ENCODE assay signal across 19 cellular contexts in the genomic region with DNA sequence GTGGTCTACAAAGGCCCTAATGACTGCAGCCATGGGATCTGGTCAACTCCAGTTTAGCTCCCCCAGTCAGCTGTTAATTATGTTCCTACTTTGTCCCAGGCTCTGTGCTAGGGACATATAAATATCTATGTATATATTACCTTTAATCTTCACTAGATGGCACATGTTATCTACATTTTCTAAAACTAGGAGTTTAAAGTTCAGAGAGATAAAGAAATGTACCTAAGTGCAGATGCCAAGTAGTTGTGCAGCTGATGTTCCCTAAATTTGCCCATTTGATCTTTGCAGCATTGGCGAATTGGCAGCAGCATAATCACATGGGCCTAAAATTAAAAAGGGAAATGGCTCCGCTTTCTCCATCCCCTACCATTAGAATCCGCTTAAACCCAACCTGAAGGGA.
DNase-seq lines count a peak whose midpoint lies in the region; ATAC-seq and TF ChIP-seq lines count a peak whose summit lies in the region.
"Had no signal": no experiment of that assay in that cellular context is flagged by ENCODE, and none has a peak within 500 bp of the region (broad histone marks: within the 10 kb centered on the region; RNA-seq: fewer than 3 reads in every experiment).

No MANE protein-coding gene starts in this region.

- no peak overlapping the region for H3K4me3 ChIP-seq in mucosa of descending colon
- H3K4me3 ChIP-seq: BLaER1 treated with 17β-estradiol and CSF1 and Interleukin-3, amounts not matched to agents 10 nM and 100 nM; GM12878 had no signal

- no peak for TF ChIP-seq CTCF in mucosa of descending colon (IDR thresholded peaks at IDR 0.05)

- ATAC-seq in left colon (peak; percentile 37), mucosa of descending colon (peak; percentile 14), GM19452 (IDR thresholded peaks at IDR 0.05; ENCODE audit: unreplicated experiment) (no peak), HG02759 (IDR thresholded peaks at IDR 0.05; ENCODE audit: unreplicated experiment) (no peak)
- ATAC-seq: CD8-positive, alpha-beta T cell; GM12878 had no signal

- no peaks in the 10 kb centered on the region for H3K9me3 ChIP-seq in mucosa of descending colon
- H3K9me3 ChIP-seq: BLaER1 treated with 17β-estradiol and CSF1 and Interleukin-3, amounts not matched to agents 10 nM and 100 nM had no signal

- peaks cover 5% of the 10 kb centered on the region for H3K4me1 ChIP-seq in mucosa of descending colon (ENCODE audit: low read depth)
- H3K4me1 ChIP-seq: BLaER1 treated with 17β-estradiol and CSF1 and Interleukin-3, amounts not matched to agents 10 nM and 100 nM had no signal

- H3K36me3 ChIP-seq in mucosa of descending colon (ENCODE audit: low read depth): no peaks in the 10 kb centered on the region
- H3K36me3 ChIP-seq: BLaER1 treated with 17β-estradiol and CSF1 and Interleukin-3, amounts not matched to agents 10 nM and 100 nM had no signal

- no peak for DNase-seq in left colon
- no peak for DNase-seq in mucosa of descending colon
- no peak for DNase-seq in COR-L47 (lab: John Stamatoyannopoulos, UW)
- DNase-seq: 8988T; ACHN; AML-193; CD4-positive, alpha-beta T cell; CD8-positive, alpha-beta T cell; DMS 273 treated with DMSO at 0.1 percent for 48 hours; DMS153; DMS53; DMS79; DND-41; EL; GDM1 had no signal

- intact Hi-C loops in left colon (cut with DNase I, micrococcal nuclease): no loop called here
- intact Hi-C loops in mucosa of descending colon (cut with DNase I, micrococcal nuclease): no loop called here

Comparison
In these comparisons a context has a peak if more than half of its experiments do, and no peak if none do; other contexts are left out.
1. ATAC-seq: peak in left colon (single experiment) and mucosa of descending colon (single experiment); none in GM19452 (single experiment) and HG02759 (single experiment).